Comparison of ENCODE assay signal across 1 cellular context in genomic region chr16:16211404-16211803, GRCh38. TPM values are rescaled to one million over a fixed set of nuclear protein-coding genes. Genes with fewer than 3 reads are reported as not detected.
"Had no signal": no experiment of that assay in that cellular context is flagged by ENCODE, and none has a peak within 500 bp of the region (broad histone marks: within the 10 kb centered on the region; RNA-seq: fewer than 3 reads in every experiment).

No MANE protein-coding gene starts in this region.

RNA-seq across cellular contexts. Expression of gene ABCC6, which starts 11.9 kb away (rescaled TPM):
- polyA plus RNA-seq: neural cell had no signal
